In genomic region chr20:32672982-32673727, GRCh38 we compare ENCODE assay signal across 1 cellular context.
TF ChIP-seq lines count a peak whose summit lies in the region.

No MANE protein-coding gene starts in this region.

TF ChIP-seq in HepG2, 621 proteins besides CTCF, POLR2A, EP300 and RAD21 (continued from another document):
- TF ChIP-seq, protein P1, sequence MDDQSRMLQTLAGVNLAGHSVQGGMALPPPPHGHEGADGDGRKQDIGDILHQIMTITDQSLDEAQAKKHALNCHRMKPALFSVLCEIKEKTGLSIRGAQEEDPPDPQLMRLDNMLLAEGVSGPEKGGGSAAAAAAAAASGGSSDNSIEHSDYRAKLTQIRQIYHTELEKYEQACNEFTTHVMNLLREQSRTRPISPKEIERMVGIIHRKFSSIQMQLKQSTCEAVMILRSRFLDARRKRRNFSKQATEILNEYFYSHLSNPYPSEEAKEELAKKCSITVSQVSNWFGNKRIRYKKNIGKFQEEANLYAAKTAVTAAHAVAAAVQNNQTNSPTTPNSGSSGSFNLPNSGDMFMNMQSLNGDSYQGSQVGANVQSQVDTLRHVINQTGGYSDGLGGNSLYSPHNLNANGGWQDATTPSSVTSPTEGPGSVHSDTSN (CRISPR knock-in tag; IDR thresholded peaks at IDR 0.05; ENCODE audit: borderline replicate concordance), result no peak
- TF ChIP-seq ZBTB42 (CRISPR knock-in tag; IDR thresholded peaks at IDR 0.05) (no peak), ZNF142 (CRISPR knock-in tag; IDR thresholded peaks at IDR 0.05) (no peak), NFE2L2 (IDR thresholded peaks at IDR 0.05; ENCODE audit: low read length) (no peak), HOXA3 (CRISPR knock-in tag; IDR thresholded peaks at IDR 0.05) (no peak; the same call in 1 of the 2 replicates), TMF1 (CRISPR knock-in tag; IDR thresholded peaks at IDR 0.05; ENCODE audit: low read depth) (no peak), NFE2L1 (CRISPR knock-in tag; IDR thresholded peaks at IDR 0.05; ENCODE audit: borderline replicate concordance) (0 out of 2 replicates have a peak, but pooled peaks have one; percentile 10), GABPA (IDR thresholded peaks at IDR 0.05; ENCODE audit: low read depth, low read length) (no peak), GABPA (CRISPR knock-in tag; IDR thresholded peaks at IDR 0.05; ENCODE audit: low read depth) (peak; percentile 48; the same call in 1 of the 2 replicates), TEAD3 (CRISPR knock-in tag; optimal IDR thresholded peaks at IDR 0.05; ENCODE audit: borderline replicate concordance) (peak; percentile 31), CENPX (CRISPR knock-in tag; IDR thresholded peaks at IDR 0.05) (no peak), MED1 (CRISPR knock-in tag; IDR thresholded peaks at IDR 0.05) (no peak; the same call in 1 of the 2 replicates), ELF1 (CRISPR knock-in tag; IDR thresholded peaks at IDR 0.05) (peak; percentile 73), AKAP8 (CRISPR knock-in tag; IDR thresholded peaks at IDR 0.05) (no peak), HNRNPL (IDR thresholded peaks at IDR 0.05; ENCODE audit: low read depth, low read length) (peak; percentile 36; the same call in 1 of the 2 replicates), CAMTA2 (CRISPR knock-in tag; IDR thresholded peaks at IDR 0.05; ENCODE audit: borderline replicate concordance) (0 out of 2 replicates have a peak, but pooled peaks have one; percentile 31), ZNF776 (CRISPR knock-in tag; IDR thresholded peaks at IDR 0.05) (peak; percentile 49; the same call in 1 of the 2 replicates), HIVEP1 (CRISPR knock-in tag; IDR thresholded peaks at IDR 0.05) (peak; percentile 50; the same call in 1 of the 2 replicates), TCF12 (IDR thresholded peaks at IDR 0.05) (no peak), TCF12 (CRISPR knock-in tag; IDR thresholded peaks at IDR 0.05) (no peak), FOSL1 (CRISPR knock-in tag; IDR thresholded peaks at IDR 0.05; ENCODE audit: borderline replicate concordance) (no peak)
- TF ChIP-seq, protein P2, sequence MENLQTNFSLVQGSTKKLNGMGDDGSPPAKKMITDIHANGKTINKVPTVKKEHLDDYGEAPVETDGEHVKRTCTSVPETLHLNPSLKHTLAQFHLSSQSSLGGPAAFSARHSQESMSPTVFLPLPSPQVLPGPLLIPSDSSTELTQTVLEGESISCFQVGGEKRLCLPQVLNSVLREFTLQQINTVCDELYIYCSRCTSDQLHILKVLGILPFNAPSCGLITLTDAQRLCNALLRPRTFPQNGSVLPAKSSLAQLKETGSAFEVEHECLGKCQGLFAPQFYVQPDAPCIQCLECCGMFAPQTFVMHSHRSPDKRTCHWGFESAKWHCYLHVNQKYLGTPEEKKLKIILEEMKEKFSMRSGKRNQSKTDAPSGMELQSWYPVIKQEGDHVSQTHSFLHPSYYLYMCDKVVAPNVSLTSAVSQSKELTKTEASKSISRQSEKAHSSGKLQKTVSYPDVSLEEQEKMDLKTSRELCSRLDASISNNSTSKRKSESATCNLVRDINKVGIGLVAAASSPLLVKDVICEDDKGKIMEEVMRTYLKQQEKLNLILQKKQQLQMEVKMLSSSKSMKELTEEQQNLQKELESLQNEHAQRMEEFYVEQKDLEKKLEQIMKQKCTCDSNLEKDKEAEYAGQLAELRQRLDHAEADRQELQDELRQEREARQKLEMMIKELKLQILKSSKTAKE (CRISPR knock-in tag; IDR thresholded peaks at IDR 0.05; ENCODE audit: borderline replicate concordance), result peak; percentile 52; the same call in 1 of the 2 replicates
- TF ChIP-seq, protein P3, sequence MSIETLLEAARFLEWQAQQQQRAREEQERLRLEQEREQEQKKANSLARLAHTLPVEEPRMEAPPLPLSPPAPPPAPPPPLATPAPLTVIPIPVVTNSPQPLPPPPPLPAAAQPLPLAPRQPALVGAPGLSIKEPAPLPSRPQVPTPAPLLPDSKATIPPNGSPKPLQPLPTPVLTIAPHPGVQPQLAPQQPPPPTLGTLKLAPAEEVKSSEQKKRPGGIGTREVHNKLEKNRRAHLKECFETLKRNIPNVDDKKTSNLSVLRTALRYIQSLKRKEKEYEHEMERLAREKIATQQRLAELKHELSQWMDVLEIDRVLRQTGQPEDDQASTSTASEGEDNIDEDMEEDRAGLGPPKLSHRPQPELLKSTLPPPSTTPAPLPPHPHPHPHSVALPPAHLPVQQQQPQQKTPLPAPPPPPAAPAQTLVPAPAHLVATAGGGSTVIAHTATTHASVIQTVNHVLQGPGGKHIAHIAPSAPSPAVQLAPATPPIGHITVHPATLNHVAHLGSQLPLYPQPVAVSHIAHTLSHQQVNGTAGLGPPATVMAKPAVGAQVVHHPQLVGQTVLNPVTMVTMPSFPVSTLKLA (IDR thresholded peaks at IDR 0.05), result no peak
